Comparison of ENCODE assay signal across 16 cellular contexts in the genomic region with DNA sequence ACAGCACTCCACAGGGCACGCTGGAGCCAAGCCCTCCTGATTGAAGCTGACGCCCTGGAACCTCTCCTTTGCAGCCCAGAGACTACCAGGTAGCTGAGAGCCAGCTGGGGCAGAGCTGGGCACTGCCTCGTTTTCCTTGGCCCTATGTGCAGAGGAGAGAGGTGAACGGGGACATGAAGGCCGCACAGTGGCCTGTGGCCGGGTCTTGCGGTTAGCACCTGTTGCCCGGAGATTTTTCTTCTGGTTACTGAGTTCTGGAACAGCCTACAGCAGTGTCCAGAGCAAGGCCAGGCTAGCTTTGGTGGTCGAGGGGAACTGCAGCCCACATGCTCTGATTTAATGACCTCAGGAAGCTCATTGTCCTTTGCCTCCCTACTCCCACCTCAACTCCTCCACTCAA.
DNase-seq lines count a peak whose midpoint lies in the region; ATAC-seq and TF ChIP-seq lines count a peak whose summit lies in the region.
"Had no signal": no experiment of that assay in that cellular context is flagged by ENCODE, and none has a peak within 500 bp of the region (broad histone marks: within the 10 kb centered on the region; RNA-seq: fewer than 3 reads in every experiment).

No MANE protein-coding gene starts in this region.

- H3K27me3 ChIP-seq in WERI-Rb-1 (ENCODE audit: insufficient read depth, low read depth, severe bottlenecking) (no peaks in the 10 kb centered on the region), osteoblast (ENCODE audit: insufficient read depth, low read length) (peaks cover 17% of the 10 kb centered on the region)
- H3K27me3 ChIP-seq: BLaER1 had no signal

- 0 out of 2 replicates have a peak overlapping the region, but pooled peaks have one; percentile 16 for H3K27ac ChIP-seq in WERI-Rb-1
- H3K27ac ChIP-seq in osteoblast (ENCODE audit: low read depth, low read length), result no peak overlapping the region
- H3K27ac ChIP-seq: 22Rv1, BLaER1, C4-2B had no signal

- no peak overlapping the region for H3K4me2 ChIP-seq in osteoblast (ENCODE audit: insufficient read depth, low read length)
- H3K4me2 ChIP-seq: BLaER1 had no signal

- no peak overlapping the region for H3K4me3 ChIP-seq in WERI-Rb-1 (ENCODE audit: low read depth, low read length)
- H3K4me3 ChIP-seq in osteoblast (ENCODE audit: insufficient read depth, low read length), result no peak overlapping the region
- H3K4me3 ChIP-seq: BLaER1, GM12878, HAP-1 had no signal

- no peak for ATAC-seq in GM21526 (IDR thresholded peaks at IDR 0.05; ENCODE audit: low FRiP score, unreplicated experiment)
- ATAC-seq: GM12878 had no signal

- H3K36me3 ChIP-seq in WERI-Rb-1, result peaks cover 68% of the 10 kb centered on the region
- no peaks in the 10 kb centered on the region for H3K36me3 ChIP-seq in osteoblast (ENCODE audit: insufficient read depth, low read length)
- H3K36me3 ChIP-seq: BLaER1, HAP-1 had no signal

- no peaks in the 10 kb centered on the region for H4K20me1 ChIP-seq in osteoblast (ENCODE audit: insufficient read depth, low read length)
- H4K20me1 ChIP-seq: BLaER1 had no signal

- no peak for TF ChIP-seq CTCF in WERI-Rb-1 (IDR thresholded peaks at IDR 0.05; ENCODE audit: low read depth, low read length)
- TF ChIP-seq CTCF in osteoblast (IDR thresholded peaks at IDR 0.05; ENCODE audit: extremely low read depth, low read depth, low read length), result no peak

- no peaks in the 10 kb centered on the region for H3K79me2 ChIP-seq in osteoblast (ENCODE audit: insufficient read depth, low read length)

- H2AFZ ChIP-seq in osteoblast (ENCODE audit: low read length), result no peak overlapping the region

- peaks cover 10% of the 10 kb centered on the region for H3K4me1 ChIP-seq in osteoblast (ENCODE audit: insufficient read depth, low read length)
- H3K4me1 ChIP-seq: HAP-1 had no signal

- H3K9me3 ChIP-seq in WERI-Rb-1 (ENCODE audit: severe bottlenecking), result no peaks in the 10 kb centered on the region
- no peaks in the 10 kb centered on the region for H3K9me3 ChIP-seq in osteoblast (ENCODE audit: low read depth, low read length)
- H3K9me3 ChIP-seq: BLaER1, HAP-1 had no signal

- DNase-seq in DMS153 treated with DMSO at 0.1 percent for 48 hours (lab: John Stamatoyannopoulos, UW; ENCODE audit: unreplicated experiment) (peak; percentile 63), DMS153 (lab: John Stamatoyannopoulos, UW) (no peak), WERI-Rb-1 (no peak), osteoblast (ENCODE audit: insufficient read length, low spot score, missing footprints) (peak; percentile 79), NCI-H345 treated with DMSO at 0.1 percent for 48 hours (lab: John Stamatoyannopoulos, UW; ENCODE audit: unreplicated experiment) (no peak)
- DNase-seq: CD4-positive, CD25-positive, alpha-beta regulatory T cell; CD8-positive, alpha-beta memory T cell; DMS 273 treated with DMSO at 0.1 percent for 48 hours; DND-41; GOT3 had no signal

Comparison
In these comparisons a context has a peak if more than half of its experiments do, and no peak if none do; other contexts are left out.
1. DNase-seq: peak in DMS153 treated with DMSO at 0.1 percent for 48 hours (single experiment) and osteoblast (single experiment); none in DMS153 (single experiment), WERI-Rb-1 (single experiment) and NCI-H345 treated with DMSO at 0.1 percent for 48 hours (single experiment).